8 cellular contexts compared by ENCODE assay signal in genomic region chr11:65315866-65316233, GRCh38. TPM values are rescaled to one million over a fixed set of nuclear protein-coding genes. Genes with fewer than 3 reads are reported as not detected.
A peak's percentile ranks its signal among the peaks of the same experiment; 100 is the strongest.
DNase-seq lines count a peak whose midpoint lies in the region; ATAC-seq and TF ChIP-seq lines count a peak whose summit lies in the region.

No MANE protein-coding gene starts in this region.

- H3K27me3 ChIP-seq in right cardiac atrium (ENCODE audit: control insufficient read depth, insufficient read depth) (no peaks in the 10 kb centered on the region), breast epithelium (no peaks in the 10 kb centered on the region), mononuclear cell (ENCODE audit: insufficient read depth, low read length) (no peaks in the 10 kb centered on the region), vagina (no peaks in the 10 kb centered on the region)

- DNase-seq in right cardiac atrium, result no peak
- no peak for DNase-seq in left cardiac atrium
- no peak for DNase-seq in breast epithelium (ENCODE audit: low spot score in 2 of 2)
- DNase-seq in vagina (ENCODE audit: extremely low spot score in 2 of 2), result no peak
- DNase-seq in cerebellum (ENCODE audit: low spot score), result no peak
- DNase-seq in NCI-H526 (lab: John Stamatoyannopoulos, UW), result no peak
- DNase-seq in NCI-H345 (lab: John Stamatoyannopoulos, UW), result no peak

- TF ChIP-seq POLR2A in breast epithelium (IDR thresholded peaks at IDR 0.05) (no peak), vagina (IDR thresholded peaks at IDR 0.05) (no peak)

- H3K4me1 ChIP-seq in right cardiac atrium (ENCODE audit: control insufficient read depth, insufficient read depth, low read length) (peaks cover 5% of the 10 kb centered on the region), breast epithelium (peaks cover 9 to 15% of the 10 kb centered on the region in 2 donors), mononuclear cell (ENCODE audit: insufficient read depth, low read length) (peaks cover 28% of the 10 kb centered on the region), vagina (peaks cover 68% of the 10 kb centered on the region)

- TF ChIP-seq CTCF in breast epithelium (IDR thresholded peaks at IDR 0.05), result no peak
- TF ChIP-seq CTCF in vagina (IDR thresholded peaks at IDR 0.05), result no peak

- intact Hi-C loops in right cardiac atrium (cut with DNase I), result loop anchor here (1.0 to 5.0 kb wide), 4 partner anchors 39 to 41 kb away; no protein-coding TSS in a partner anchor
- intact Hi-C loops in left cardiac atrium (cut with DNase I), result loop anchor here (1.0 to 5.0 kb wide), 2 partner anchors 41 to 44 kb away; no protein-coding TSS in a partner anchor
- intact Hi-C loops in breast epithelium (cut with DNase I; ENCODE audit: low total_unique reads), result loop anchor here (5.0 kb wide), 1 partner anchor 39 kb away; no protein-coding TSS in a partner anchor
- intact Hi-C loops in vagina (cut with DNase I), result loop anchor here (2.0 kb wide), 1 partner anchor 41 kb away; no protein-coding TSS in a partner anchor

- H3K9me3 ChIP-seq in right cardiac atrium (ENCODE audit: control insufficient read depth, low read length) (no peaks in the 10 kb centered on the region), breast epithelium (no peaks in the 10 kb centered on the region), mononuclear cell (ENCODE audit: low read depth, low read length) (no peaks in the 10 kb centered on the region), vagina (no peaks in the 10 kb centered on the region)

- 17% methylated on average over 8 of the region's 8 CpGs for WGBS in right cardiac atrium

- peak overlapping the region; percentile 81 for H3K27ac ChIP-seq in right cardiac atrium (ENCODE audit: low read length)
- H3K27ac ChIP-seq in breast epithelium, result peak overlapping the region; percentile 84 to 94
- H3K27ac ChIP-seq in vagina, result peak overlapping the region; percentile 90

- H3K36me3 ChIP-seq in breast epithelium (no peaks in the 10 kb centered on the region), vagina (peaks cover 0 to 4% of the 10 kb centered on the region in 2 donors)

- ATAC-seq in right cardiac atrium (no peak), left cardiac atrium (no peak)

- H3K4me3 ChIP-seq in right cardiac atrium (ENCODE audit: low read length) (peak overlapping the region; percentile 84), breast epithelium (peak overlapping the region; percentile 87 to 99 (median 98)), mononuclear cell (ENCODE audit: low read length) (peak overlapping the region; percentile 65), vagina (peak overlapping the region; percentile 89 to 94)

RNA-seq across cellular contexts. Expression of gene CDC42EP2, which starts 1.2 kb away (rescaled TPM):
- total RNA-seq in right cardiac atrium (10 to 100 TPM in 2 of 4 donors, 1 to 10 TPM in 2; 9.1 to 21.2 (median 10.7) TPM), left cardiac atrium (10 to 100 TPM; 21.7 to 28.9 TPM), breast epithelium (10 to 100 TPM; 11.3 to 20.8 (median 13.4) TPM), mononuclear cell (not detected), vagina (27.7 TPM), cerebellum (10.1 TPM)
- polyA plus RNA-seq in right cardiac atrium, result 12.2 TPM

RNA-seq across cellular contexts. Expression of gene DPF2, which starts 17.8 kb away (rescaled TPM):
- total RNA-seq in right cardiac atrium (10 to 100 TPM; 51.9 to 61.6 (median 59.7) TPM), left cardiac atrium (10 to 100 TPM; 46.7 to 47.7 TPM), breast epithelium (10 to 100 TPM; 30.7 to 44.8 (median 39.7) TPM), mononuclear cell (39.6 TPM), vagina (33.1 TPM), cerebellum (34.0 TPM)
- polyA plus RNA-seq in right cardiac atrium, result 33.2 TPM

RNA-seq across cellular contexts. Expression of gene TIGD3, which starts 38.7 kb away (rescaled TPM):
- total RNA-seq in right cardiac atrium (under 1 TPM in 3 of 4 donors, not detected in 1; 0.14 to 0.23 (median 0.15) TPM), left cardiac atrium (under 1 TPM in 1 of 2 donors, not detected in 1; 0.12 TPM), breast epithelium (1 to 10 TPM in 1 of 3 donors, under 1 TPM in 1, not detected in 1; 0.29 to 1.3 TPM), mononuclear cell (0.42 TPM), vagina (not detected), cerebellum (2.5 TPM)
- polyA plus RNA-seq in right cardiac atrium, result 0.20 TPM

RNA-seq across cellular contexts. Expression of gene POLA2, which starts 54.1 kb away (rescaled TPM):
- total RNA-seq in right cardiac atrium, result 10 to 100 TPM in 1 of 4 donors, 1 to 10 TPM in 3; 5.8 to 13.1 (median 7.5) TPM
- 5.7 TPM for polyA plus RNA-seq in right cardiac atrium
- total RNA-seq in left cardiac atrium, result 1 to 10 TPM; 5.3 to 7.3 TPM
- total RNA-seq in breast epithelium, result 10 to 100 TPM in 2 of 3 donors, 1 to 10 TPM in 1; 6.4 to 17.9 (median 13.8) TPM
- 12.2 TPM for total RNA-seq in mononuclear cell
- total RNA-seq in vagina, result 9.6 TPM
- 5.6 TPM for total RNA-seq in cerebellum

Comparison
In these comparisons a context has a peak if more than half of its experiments do, and no peak if none do; other contexts are left out.
1. RNA of gene CDC42EP2, which starts 1.2 kb away (total RNA-seq): 21.7 to 28.9 TPM in left cardiac atrium, 27.7 TPM in vagina (single experiment), 11.3 to 20.8 TPM in breast epithelium, 9.1 to 21.2 TPM in right cardiac atrium and 10.1 TPM in cerebellum (single experiment); not detected in mononuclear cell (single experiment); every median in the first group is over 10 times any median in the second.
2. Peak in every context shown above with its lines, with median percentiles within 50 percentile points of each other: H3K27ac ChIP-seq and H3K4me3 ChIP-seq.